Comparison of ENCODE assay signal across 1 cellular context in the genomic region with DNA sequence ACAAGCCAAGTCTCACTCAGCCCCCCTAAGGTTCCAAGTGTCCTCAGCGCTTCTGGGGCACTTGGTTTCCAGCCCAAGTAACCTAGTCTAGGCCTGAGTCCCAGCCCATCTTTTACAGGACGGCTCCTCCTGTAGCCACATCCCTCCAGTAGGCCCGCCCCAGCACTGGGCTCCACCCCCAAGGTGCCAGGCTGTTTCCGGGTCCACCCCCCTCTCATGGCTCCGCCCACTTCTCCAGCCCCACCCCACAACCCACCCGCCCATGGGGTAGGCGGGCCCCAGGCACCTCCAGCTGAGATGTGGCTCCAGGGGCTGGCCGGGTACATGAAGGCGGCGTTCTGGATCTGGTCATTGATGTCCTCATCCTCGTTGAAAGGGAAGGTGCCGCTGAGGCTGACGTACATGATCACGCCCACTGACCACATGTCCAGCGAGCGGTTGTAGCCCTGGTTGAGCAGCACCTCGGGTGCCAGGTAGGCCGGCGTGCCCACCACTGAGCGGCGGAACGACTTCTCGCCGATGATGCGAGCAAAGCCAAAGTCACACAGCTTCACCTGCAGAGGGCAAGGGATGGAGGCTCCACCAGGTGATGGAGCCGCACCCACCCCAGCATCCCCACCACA.
TF ChIP-seq lines count a peak whose summit lies in the region.

No MANE protein-coding gene starts in this region.

TF ChIP-seq in GM23338, 12 proteins besides CTCF, POLR2A, EP300 and RAD21 (continued from another document):
- TF ChIP-seq, protein P1, sequence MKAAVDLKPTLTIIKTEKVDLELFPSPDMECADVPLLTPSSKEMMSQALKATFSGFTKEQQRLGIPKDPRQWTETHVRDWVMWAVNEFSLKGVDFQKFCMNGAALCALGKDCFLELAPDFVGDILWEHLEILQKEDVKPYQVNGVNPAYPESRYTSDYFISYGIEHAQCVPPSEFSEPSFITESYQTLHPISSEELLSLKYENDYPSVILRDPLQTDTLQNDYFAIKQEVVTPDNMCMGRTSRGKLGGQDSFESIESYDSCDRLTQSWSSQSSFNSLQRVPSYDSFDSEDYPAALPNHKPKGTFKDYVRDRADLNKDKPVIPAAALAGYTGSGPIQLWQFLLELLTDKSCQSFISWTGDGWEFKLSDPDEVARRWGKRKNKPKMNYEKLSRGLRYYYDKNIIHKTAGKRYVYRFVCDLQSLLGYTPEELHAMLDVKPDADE (IDR thresholded peaks at IDR 0.05) = no peak
- TF ChIP-seq ZNF114 (CRISPR knock-in tag; IDR thresholded peaks at IDR 0.05) = no peak
- TF ChIP-seq JUNB (IDR thresholded peaks at IDR 0.05; ENCODE audit: unreplicated experiment) = no peak
- TF ChIP-seq, protein P2, sequence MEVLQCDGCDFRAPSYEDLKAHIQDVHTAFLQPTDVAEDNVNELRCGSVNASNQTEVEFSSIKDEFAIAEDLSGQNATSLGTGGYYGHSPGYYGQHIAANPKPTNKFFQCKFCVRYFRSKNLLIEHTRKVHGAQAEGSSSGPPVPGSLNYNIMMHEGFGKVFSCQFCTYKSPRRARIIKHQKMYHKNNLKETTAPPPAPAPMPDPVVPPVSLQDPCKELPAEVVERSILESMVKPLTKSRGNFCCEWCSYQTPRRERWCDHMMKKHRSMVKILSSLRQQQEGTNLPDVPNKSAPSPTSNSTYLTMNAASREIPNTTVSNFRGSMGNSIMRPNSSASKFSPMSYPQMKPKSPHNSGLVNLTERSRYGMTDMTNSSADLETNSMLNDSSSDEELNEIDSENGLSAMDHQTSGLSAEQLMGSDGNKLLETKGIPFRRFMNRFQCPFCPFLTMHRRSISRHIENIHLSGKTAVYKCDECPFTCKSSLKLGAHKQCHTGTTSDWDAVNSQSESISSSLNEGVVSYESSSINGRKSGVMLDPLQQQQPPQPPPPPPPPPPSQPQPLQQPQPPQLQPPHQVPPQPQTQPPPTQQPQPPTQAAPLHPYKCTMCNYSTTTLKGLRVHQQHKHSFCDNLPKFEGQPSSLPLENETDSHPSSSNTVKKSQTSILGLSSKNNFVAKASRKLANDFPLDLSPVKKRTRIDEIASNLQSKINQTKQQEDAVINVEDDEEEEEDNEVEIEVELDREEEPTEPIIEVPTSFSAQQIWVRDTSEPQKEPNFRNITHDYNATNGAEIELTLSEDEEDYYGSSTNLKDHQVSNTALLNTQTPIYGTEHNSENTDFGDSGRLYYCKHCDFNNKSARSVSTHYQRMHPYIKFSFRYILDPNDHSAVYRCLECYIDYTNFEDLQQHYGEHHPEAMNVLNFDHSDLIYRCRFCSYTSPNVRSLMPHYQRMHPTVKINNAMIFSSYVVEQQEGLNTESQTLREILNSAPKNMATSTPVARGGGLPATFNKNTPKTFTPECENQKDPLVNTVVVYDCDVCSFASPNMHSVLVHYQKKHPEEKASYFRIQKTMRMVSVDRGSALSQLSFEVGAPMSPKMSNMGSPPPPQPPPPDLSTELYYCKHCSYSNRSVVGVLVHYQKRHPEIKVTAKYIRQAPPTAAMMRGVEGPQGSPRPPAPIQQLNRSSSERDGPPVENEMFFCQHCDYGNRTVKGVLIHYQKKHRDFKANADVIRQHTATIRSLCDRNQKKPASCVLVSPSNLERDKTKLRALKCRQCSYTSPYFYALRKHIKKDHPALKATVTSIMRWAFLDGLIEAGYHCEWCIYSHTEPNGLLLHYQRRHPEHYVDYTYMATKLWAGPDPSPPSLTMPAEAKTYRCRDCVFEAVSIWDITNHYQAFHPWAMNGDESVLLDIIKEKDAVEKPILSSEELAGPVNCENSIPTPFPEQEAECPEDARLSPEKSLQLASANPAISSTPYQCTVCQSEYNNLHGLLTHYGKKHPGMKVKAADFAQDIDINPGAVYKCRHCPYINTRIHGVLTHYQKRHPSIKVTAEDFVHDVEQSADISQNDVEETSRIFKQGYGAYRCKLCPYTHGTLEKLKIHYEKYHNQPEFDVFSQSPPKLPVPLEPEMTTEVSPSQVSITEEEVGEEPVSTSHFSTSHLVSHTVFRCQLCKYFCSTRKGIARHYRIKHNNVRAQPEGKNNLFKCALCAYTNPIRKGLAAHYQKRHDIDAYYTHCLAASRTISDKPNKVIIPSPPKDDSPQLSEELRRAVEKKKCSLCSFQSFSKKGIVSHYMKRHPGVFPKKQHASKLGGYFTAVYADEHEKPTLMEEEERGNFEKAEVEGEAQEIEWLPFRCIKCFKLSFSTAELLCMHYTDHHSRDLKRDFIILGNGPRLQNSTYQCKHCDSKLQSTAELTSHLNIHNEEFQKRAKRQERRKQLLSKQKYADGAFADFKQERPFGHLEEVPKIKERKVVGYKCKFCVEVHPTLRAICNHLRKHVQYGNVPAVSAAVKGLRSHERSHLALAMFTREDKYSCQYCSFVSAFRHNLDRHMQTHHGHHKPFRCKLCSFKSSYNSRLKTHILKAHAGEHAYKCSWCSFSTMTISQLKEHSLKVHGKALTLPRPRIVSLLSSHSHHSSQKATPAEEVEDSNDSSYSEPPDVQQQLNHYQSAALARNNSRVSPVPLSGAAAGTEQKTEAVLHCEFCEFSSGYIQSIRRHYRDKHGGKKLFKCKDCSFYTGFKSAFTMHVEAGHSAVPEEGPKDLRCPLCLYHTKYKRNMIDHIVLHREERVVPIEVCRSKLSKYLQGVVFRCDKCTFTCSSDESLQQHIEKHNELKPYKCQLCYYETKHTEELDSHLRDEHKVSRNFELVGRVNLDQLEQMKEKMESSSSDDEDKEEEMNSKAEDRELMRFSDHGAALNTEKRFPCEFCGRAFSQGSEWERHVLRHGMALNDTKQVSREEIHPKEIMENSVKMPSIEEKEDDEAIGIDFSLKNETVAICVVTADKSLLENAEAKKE (CRISPR knock-in tag; IDR thresholded peaks at IDR 0.05) = no peak
- no peak for TF ChIP-seq EZH2 (IDR thresholded peaks at IDR 0.05; ENCODE audit: low read depth, unreplicated experiment)
- no peak for TF ChIP-seq STAT1 (IDR thresholded peaks at IDR 0.05; ENCODE audit: unreplicated experiment)
- no peak for TF ChIP-seq ZNF331 (CRISPR knock-in tag; IDR thresholded peaks at IDR 0.05; ENCODE audit: low read depth)
- no peak for TF ChIP-seq CREB1 (CRISPR knock-in tag; IDR thresholded peaks at IDR 0.05; ENCODE audit: low read depth)
- TF ChIP-seq, protein P3, sequence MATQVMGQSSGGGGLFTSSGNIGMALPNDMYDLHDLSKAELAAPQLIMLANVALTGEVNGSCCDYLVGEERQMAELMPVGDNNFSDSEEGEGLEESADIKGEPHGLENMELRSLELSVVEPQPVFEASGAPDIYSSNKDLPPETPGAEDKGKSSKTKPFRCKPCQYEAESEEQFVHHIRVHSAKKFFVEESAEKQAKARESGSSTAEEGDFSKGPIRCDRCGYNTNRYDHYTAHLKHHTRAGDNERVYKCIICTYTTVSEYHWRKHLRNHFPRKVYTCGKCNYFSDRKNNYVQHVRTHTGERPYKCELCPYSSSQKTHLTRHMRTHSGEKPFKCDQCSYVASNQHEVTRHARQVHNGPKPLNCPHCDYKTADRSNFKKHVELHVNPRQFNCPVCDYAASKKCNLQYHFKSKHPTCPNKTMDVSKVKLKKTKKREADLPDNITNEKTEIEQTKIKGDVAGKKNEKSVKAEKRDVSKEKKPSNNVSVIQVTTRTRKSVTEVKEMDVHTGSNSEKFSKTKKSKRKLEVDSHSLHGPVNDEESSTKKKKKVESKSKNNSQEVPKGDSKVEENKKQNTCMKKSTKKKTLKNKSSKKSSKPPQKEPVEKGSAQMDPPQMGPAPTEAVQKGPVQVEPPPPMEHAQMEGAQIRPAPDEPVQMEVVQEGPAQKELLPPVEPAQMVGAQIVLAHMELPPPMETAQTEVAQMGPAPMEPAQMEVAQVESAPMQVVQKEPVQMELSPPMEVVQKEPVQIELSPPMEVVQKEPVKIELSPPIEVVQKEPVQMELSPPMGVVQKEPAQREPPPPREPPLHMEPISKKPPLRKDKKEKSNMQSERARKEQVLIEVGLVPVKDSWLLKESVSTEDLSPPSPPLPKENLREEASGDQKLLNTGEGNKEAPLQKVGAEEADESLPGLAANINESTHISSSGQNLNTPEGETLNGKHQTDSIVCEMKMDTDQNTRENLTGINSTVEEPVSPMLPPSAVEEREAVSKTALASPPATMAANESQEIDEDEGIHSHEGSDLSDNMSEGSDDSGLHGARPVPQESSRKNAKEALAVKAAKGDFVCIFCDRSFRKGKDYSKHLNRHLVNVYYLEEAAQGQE (IDR thresholded peaks at IDR 0.05; ENCODE audit: unreplicated experiment) = no peak
- TF ChIP-seq EZH2phosphoT487 (IDR thresholded peaks at IDR 0.05; ENCODE audit: unreplicated experiment) = no peak
